In genomic region chr9:14428781-14429230, GRCh38 we compare ENCODE assay signal across 9 cellular contexts.
DNase-seq lines count a peak whose midpoint lies in the region; ATAC-seq and TF ChIP-seq lines count a peak whose summit lies in the region.
"Had no signal": no experiment of that assay in that cellular context is flagged by ENCODE, and none has a peak within 500 bp of the region (broad histone marks: within the 10 kb centered on the region; RNA-seq: fewer than 3 reads in every experiment).

No MANE protein-coding gene starts in this region.

- H3K4me1 Mint-ChIP-seq in activated T-helper 2 cell treated with anti-CD3 and anti-CD28 coated beads, Interferon-gamma antibody, Interleukin-2, Interleukin-4, amounts not matched to agents 10 μg/mL and 5 μg/mL and 100 μg/mL, durations not matched to agents 14 hours and 24 hours and 36 hours (ENCODE audit: low read depth), result no peaks in the 10 kb centered on the region

- no peaks in the 10 kb centered on the region for H3K36me3 ChIP-seq in osteoblast (ENCODE audit: insufficient read depth, low read length)

- no peaks in the 10 kb centered on the region for H3K9me3 Mint-ChIP-seq in activated T-helper 2 cell treated with anti-CD3 and anti-CD28 coated beads, Interferon-gamma antibody, Interleukin-2, Interleukin-4, amounts not matched to agents 10 μg/mL and 5 μg/mL and 100 μg/mL, durations not matched to agents 14 hours and 24 hours and 36 hours

- H2AFZ ChIP-seq in osteoblast (ENCODE audit: low read length), result no peak overlapping the region

- peak; percentile 76 for TF ChIP-seq CTCF in fibroblast of the aortic adventitia (IDR thresholded peaks at IDR 0.05; ENCODE audit: insufficient read depth, low read length)
- TF ChIP-seq CTCF in osteoblast (IDR thresholded peaks at IDR 0.05; ENCODE audit: extremely low read depth, low read depth, low read length), result peak; percentile 87

- H3K27ac ChIP-seq in osteoblast (ENCODE audit: low read depth, low read length), result no peak overlapping the region

- no peaks in the 10 kb centered on the region for H4K20me1 ChIP-seq in osteoblast (ENCODE audit: insufficient read depth, low read length)

- intact Hi-C loops in activated T-helper 2 cell treated with anti-CD3 and anti-CD28 coated beads, Interferon-gamma antibody, Interleukin-2, Interleukin-4, amounts not matched to agents 10 μg/mL and 5 μg/mL and 100 μg/mL, durations not matched to agents 14 hours and 24 hours and 36 hours (cut with micrococcal nuclease), result loop anchor here (2.0 kb wide), 1 partner anchor 1002 kb away; no protein-coding TSS in a partner anchor

- no peak overlapping the region for H3K4me2 ChIP-seq in osteoblast (ENCODE audit: insufficient read depth, low read length)

- peaks cover 14% of the 10 kb centered on the region for H3K4me1 ChIP-seq in osteoblast (ENCODE audit: insufficient read depth, low read length)

- H3K36me3 Mint-ChIP-seq in activated T-helper 2 cell treated with anti-CD3 and anti-CD28 coated beads, Interferon-gamma antibody, Interleukin-2, Interleukin-4, amounts not matched to agents 10 μg/mL and 5 μg/mL and 100 μg/mL, durations not matched to agents 14 hours and 24 hours and 36 hours (ENCODE audit: low read depth), result no peaks in the 10 kb centered on the region
- H3K36me3 Mint-ChIP-seq: CD8-positive, alpha-beta memory T cell had no signal

- no peak overlapping the region for H3K4me3 Mint-ChIP-seq in activated T-helper 2 cell treated with anti-CD3 and anti-CD28 coated beads, Interferon-gamma antibody, Interleukin-2, Interleukin-4, amounts not matched to agents 10 μg/mL and 5 μg/mL and 100 μg/mL, durations not matched to agents 14 hours and 24 hours and 36 hours (ENCODE audit: low read depth)
- H3K4me3 Mint-ChIP-seq: CD8-positive, alpha-beta memory T cell had no signal

- peaks cover 50% of the 10 kb centered on the region for H3K27me3 ChIP-seq in osteoblast (ENCODE audit: insufficient read depth, low read length)

- no peaks in the 10 kb centered on the region for H3K79me2 ChIP-seq in osteoblast (ENCODE audit: insufficient read depth, low read length)

- H3K27ac Mint-ChIP-seq in activated T-helper 2 cell treated with anti-CD3 and anti-CD28 coated beads, Interferon-gamma antibody, Interleukin-2, Interleukin-4, amounts not matched to agents 10 μg/mL and 5 μg/mL and 100 μg/mL, durations not matched to agents 14 hours and 24 hours and 36 hours, result no peak overlapping the region
- H3K27ac Mint-ChIP-seq: CD8-positive, alpha-beta memory T cell had no signal

- H3K4me3 ChIP-seq in fibroblast of the aortic adventitia (ENCODE audit: low read depth, low read length), result no peak overlapping the region
- H3K4me3 ChIP-seq in osteoblast (ENCODE audit: insufficient read depth, low read length), result no peak overlapping the region

- DNase-seq in SIG-M5 treated with dmso at 0.1 percent for 504 hours (lab: John Stamatoyannopoulos, UW; ENCODE audit: unreplicated experiment) (peak; percentile 17), SIG-M5 (lab: John Stamatoyannopoulos, UW) (no peak), NCI-H226 (peak; percentile 53), fibroblast of the aortic adventitia (ENCODE audit: low read depth) (peak; percentile 92), osteoblast (ENCODE audit: insufficient read length, low spot score, missing footprints) (peak; percentile 85)
- peak; percentile 3 to 15 for DNase-seq in activated CD4-positive, alpha-beta T cell treated with anti-CD3 and anti-CD28 coated beads, Interleukin-2, amount 50 U/mL, for 24 hours (ENCODE audit: low read depth in 1 of 2, low spot score in 1 of 2)
- no peak for DNase-seq in activated T-helper 2 cell treated with anti-CD3 and anti-CD28 coated beads, Interferon-gamma antibody, Interleukin-2, Interleukin-4, amounts not matched to agents 10 μg/mL and 5 μg/mL and 100 μg/mL, durations not matched to agents 14 hours and 24 hours and 36 hours (ENCODE audit: low spot score)

- peaks cover 5% of the 10 kb centered on the region for H3K9me3 ChIP-seq in osteoblast (ENCODE audit: low read depth, low read length)

- ATAC-seq in HG02885 (IDR thresholded peaks at IDR 0.05; ENCODE audit: poor library complexity, unreplicated experiment), result peak; percentile 75

- H3K27me3 Mint-ChIP-seq in activated T-helper 2 cell treated with anti-CD3 and anti-CD28 coated beads, Interferon-gamma antibody, Interleukin-2, Interleukin-4, amounts not matched to agents 10 μg/mL and 5 μg/mL and 100 μg/mL, durations not matched to agents 14 hours and 24 hours and 36 hours (ENCODE audit: low read depth), result peaks cover 4% of the 10 kb centered on the region

Comparison
In these comparisons a context has a peak if more than half of its experiments do, and no peak if none do; other contexts are left out.
1. DNase-seq: peak in SIG-M5 treated with dmso at 0.1 percent for 504 hours (single experiment), NCI-H226 (single experiment), activated CD4-positive, alpha-beta T cell treated with anti-CD3 and anti-CD28 coated beads, Interleukin-2, amount 50 U/mL, for 24 hours (2 of 2), fibroblast of the aortic adventitia (single experiment) and osteoblast (single experiment); none in SIG-M5 (single experiment) and activated T-helper 2 cell treated with anti-CD3 and anti-CD28 coated beads, Interferon-gamma antibody, Interleukin-2, Interleukin-4, amounts not matched to agents 10 μg/mL and 5 μg/mL and 100 μg/mL, durations not matched to agents 14 hours and 24 hours and 36 hours (single experiment).